Comparison of ENCODE assay signal across 23 cellular contexts in genomic region chr16:84565669-84566495, GRCh38. TPM values are rescaled to one million over a fixed set of nuclear protein-coding genes. Genes with fewer than 3 reads are reported as not detected.
DNase-seq lines count a peak whose midpoint lies in the region; ATAC-seq, FAIRE-seq and TF ChIP-seq lines count a peak whose summit lies in the region.
"Had no signal": no experiment of that assay in that cellular context is flagged by ENCODE, and none has a peak within 500 bp of the region (broad histone marks: within the 10 kb centered on the region; RNA-seq: fewer than 3 reads in every experiment).

No MANE protein-coding gene starts in this region.

- peaks cover 5% of the 10 kb centered on the region; the same call in 2 of the 3 replicates for H3K9me3 ChIP-seq in GM12878 (replicated peaks; ENCODE audit: control insufficient read depth, insufficient read depth, low read length)
- H3K9me3 ChIP-seq in neutrophil, result no peaks in the 10 kb centered on the region
- H3K9me3 ChIP-seq: gastrocnemius medialis, testis had no signal

- ATAC-seq in activated CD8-positive, alpha-beta T cell treated with anti-CD3 and anti-CD28 coated beads, Interleukin-2, amount 10 ng/mL, durations not matched to agents 7 days and 5 days, result no peak
- no peak for ATAC-seq in activated CD8-positive, alpha-beta T cell treated with anti-CD3 and anti-CD28 coated beads for 36 hours
- no peak for ATAC-seq in GM12878
- ATAC-seq: activated T-cell treated with anti-CD3 and anti-CD28 coated beads, Interleukin-2, amount 50 U/mL, for 4 hours; esophagus mucosa; gastrocnemius medialis had no signal

- peaks cover 20% of the 10 kb centered on the region for H3K79me2 ChIP-seq in GM12878 (ENCODE audit: control insufficient read depth, insufficient read depth, low read length)

- TF ChIP-seq RAD21 in GM12878 (IDR thresholded peaks at IDR 0.05; ENCODE audit: insufficient read depth, low read depth, low read length), result no peak

- no peak overlapping the region for H3K4me3 ChIP-seq in GM12878
- no peak overlapping the region for H3K4me3 ChIP-seq in neutrophil (ENCODE audit: low read depth in 1 of 2, low read length in 1 of 2)
- H3K4me3 ChIP-seq: gastrocnemius medialis, smooth muscle cell, testis had no signal

- SMC1A ChIA-PET in GM12878 (lab: Charles Lee; ENCODE audit: uncharacterized antibody, unreplicated experiment), result interaction anchor here (1.0 to 1.2 kb wide), 3 partner anchors 9 to 55 kb away, joined by 3 to 5 read pairs (median 5); no protein-coding TSS in a partner anchor

- 85% methylated on average over 22 of the region's 22 CpGs for WGBS in GM12878 (ENCODE audit: insufficient coverage, insufficient replicate concordance, low lambda C conversion rate, missing lambda C conversion rate)

- 0 out of 2 replicates have a peak, but pooled peaks have one; percentile 15 for TF ChIP-seq POLR2A in GM12878 (IDR thresholded peaks at IDR 0.05; ENCODE audit: low read depth, low read length)

- no peak overlapping the region for H2AFZ ChIP-seq in GM12878 (ENCODE audit: control insufficient read depth, low read depth, low read length)

- no peak overlapping the region for H3K9ac ChIP-seq in GM12878 (ENCODE audit: control insufficient read depth, insufficient read depth, low read length)

- H4K20me1 ChIP-seq in GM12878 (ENCODE audit: control insufficient read depth, insufficient read depth), result no peaks in the 10 kb centered on the region

- intact Hi-C loops in activated CD8-positive, alpha-beta T cell treated with anti-CD3 and anti-CD28 coated beads for 36 hours (cut with micrococcal nuclease), result no loop called here
- intact Hi-C loops in GM12878 (cut with micrococcal nuclease; ENCODE audit: unreplicated experiment), result no loop called here

- RAD21 ChIA-PET in GM12878 (lab: Charles Lee; ENCODE audit: unreplicated experiment), result interaction anchor here (0.7 to 1.6 kb wide), 4 partner anchors 13 to 115 kb away, joined by 3 to 6 read pairs (median 4); no protein-coding TSS in a partner anchor

- peaks cover 87% of the 10 kb centered on the region for H3K36me3 Mint-ChIP-seq in activated CD8-positive, alpha-beta T cell treated with anti-CD3 and anti-CD28 coated beads, Interleukin-2, amount 10 ng/mL, durations not matched to agents 7 days and 5 days (ENCODE audit: low read depth)
- H3K36me3 Mint-ChIP-seq in activated CD8-positive, alpha-beta T cell treated with anti-CD3 and anti-CD28 coated beads for 36 hours (ENCODE audit: low read depth), result peaks cover 68% of the 10 kb centered on the region
- H3K36me3 Mint-ChIP-seq in HFFc6 (ENCODE audit: low read depth), result peaks cover 59% of the 10 kb centered on the region

- CTCF ChIA-PET in activated CD8-positive, alpha-beta T cell treated with anti-CD3 and anti-CD28 coated beads, Interleukin-2, amount 10 ng/mL, durations not matched to agents 7 days and 5 days (lab: Charles Lee), result interaction anchor here (1.3 kb wide), 1 partner anchor 57 kb away, joined by 3 read pairs; no protein-coding TSS in a partner anchor
- CTCF ChIA-PET in activated CD8-positive, alpha-beta T cell treated with anti-CD3 and anti-CD28 coated beads for 36 hours (lab: Charles Lee), result interaction anchor here (2.1 kb wide), 1 partner anchor 12 kb away, joined by 4 read pairs; no protein-coding TSS in a partner anchor
- CTCF ChIA-PET in GM12878 (lab: Yijun Ruan, JAX), result interaction anchor here (0.8 kb wide), 1 partner anchor 53 kb away, joined by 4 read pairs; no protein-coding TSS in a partner anchor

- peak overlapping the region; percentile 7 for H3K27ac Mint-ChIP-seq in activated CD8-positive, alpha-beta T cell treated with anti-CD3 and anti-CD28 coated beads, Interleukin-2, amount 10 ng/mL, durations not matched to agents 7 days and 5 days
- no peak overlapping the region for H3K27ac Mint-ChIP-seq in activated CD8-positive, alpha-beta T cell treated with anti-CD3 and anti-CD28 coated beads for 36 hours
- peak overlapping the region; percentile 29; the same call in 1 of the 2 replicates for H3K27ac Mint-ChIP-seq in HFFc6

- TF ChIP-seq CTCF in activated CD8-positive, alpha-beta T cell treated with anti-CD3 and anti-CD28 coated beads for 36 hours (IDR thresholded peaks at IDR 0.05), result no peak
- TF ChIP-seq CTCF in HFFc6 (IDR thresholded peaks at IDR 0.05) (no peak), GM12878 (IDR thresholded peaks at IDR 0.05 in 2 of 3, conservative IDR thresholded peaks at IDR 0.05 in 1 of 3; ENCODE audit: control insufficient read depth in 2 of 3, extremely low read depth in 1 of 3, insufficient read depth in 1 of 3, low read depth in 3 of 3, low read length in 3 of 3) (no peak), neutrophil (IDR thresholded peaks at IDR 0.05) (no peak)

- no peak overlapping the region for H3K4me3 Mint-ChIP-seq in activated CD8-positive, alpha-beta T cell treated with anti-CD3 and anti-CD28 coated beads, Interleukin-2, amount 10 ng/mL, durations not matched to agents 7 days and 5 days
- H3K4me3 Mint-ChIP-seq in activated CD8-positive, alpha-beta T cell treated with anti-CD3 and anti-CD28 coated beads for 36 hours, result no peak overlapping the region
- H3K4me3 Mint-ChIP-seq in HFFc6, result no peak overlapping the region
- H3K4me3 Mint-ChIP-seq: activated T-cell treated with anti-CD3 and anti-CD28 coated beads, Interleukin-2, amount 50 U/mL, for 4 hours; IgD-negative memory B cell had no signal

- no peaks in the 10 kb centered on the region for H3K27me3 ChIP-seq in GM12878 (replicated peaks in 1 of 2; ENCODE audit: control insufficient read depth in 2 of 2, insufficient read depth in 2 of 2, low read length in 1 of 2)
- H3K27me3 ChIP-seq in neutrophil, result no peaks in the 10 kb centered on the region
- H3K27me3 ChIP-seq: gastrocnemius medialis, testis had no signal

- no peak for FAIRE-seq in GM12878 (lab: Jason Lieb, UNC)
- FAIRE-seq: TTC549 had no signal

- no peaks in the 10 kb centered on the region for H3K9me3 Mint-ChIP-seq in activated CD8-positive, alpha-beta T cell treated with anti-CD3 and anti-CD28 coated beads, Interleukin-2, amount 10 ng/mL, durations not matched to agents 7 days and 5 days (ENCODE audit: insufficient read depth)
- peaks cover 4% of the 10 kb centered on the region for H3K9me3 Mint-ChIP-seq in activated CD8-positive, alpha-beta T cell treated with anti-CD3 and anti-CD28 coated beads for 36 hours
- H3K9me3 Mint-ChIP-seq in HFFc6, result peaks cover 15% of the 10 kb centered on the region

- TSS peak; percentile 90 for BruUV-seq in GM12878 (replicated peaks; lab: Mats Ljungman, UMichigan)

- DNase-seq in activated CD8-positive, alpha-beta T cell treated with anti-CD3 and anti-CD28 coated beads, Interleukin-2, amount 10 ng/mL, durations not matched to agents 7 days and 5 days, result no peak
- no peak for DNase-seq in activated CD8-positive, alpha-beta T cell treated with anti-CD3 and anti-CD28 coated beads for 36 hours
- DNase-seq in HFFc6 (no peak), GM12878 (ENCODE audit: low read depth, low spot score) (no peak), GF-D8 (lab: John Stamatoyannopoulos, UW) (no peak), OCI-M2 (lab: John Stamatoyannopoulos, UW; ENCODE audit: unreplicated experiment) (no peak), SW 1271 (lab: John Stamatoyannopoulos, UW) (no peak)
- DNase-seq: ACHN; activated CD4-positive, alpha-beta T cell treated with anti-CD3 and anti-CD28 coated beads, Interleukin-2, amount 50 U/mL, for 1 hour; activated T-cell treated with anti-CD3 and anti-CD28 coated beads, Interleukin-2, amount 50 U/mL, for 4 hours; amniotic stem cell; DMS53; gastrocnemius medialis; MM.1S; NCI-H187 treated with DMSO at 0.1 percent for 48 hours; stimulated activated CD4-positive, alpha-beta T cell treated with anti-CD3 and anti-CD28 coated beads, Interleukin-4, amount 100 ng/mL, for 4 hours; testis had no signal

- TF ChIP-seq EP300 in GM12878 (IDR thresholded peaks at IDR 0.05; ENCODE audit: borderline replicate concordance in 1 of 2, control insufficient read depth in 1 of 2, low read depth in 2 of 2, low read length in 2 of 2), result no peak

- no peak overlapping the region for H3K4me2 ChIP-seq in GM12878 (ENCODE audit: control insufficient read depth, insufficient read depth)
- H3K4me2 ChIP-seq: smooth muscle cell had no signal

- H3K27ac ChIP-seq in GM12878 (ENCODE audit: control insufficient read depth, insufficient read depth) (no peak overlapping the region), neutrophil (peak overlapping the region; percentile 10)
- H3K27ac ChIP-seq: C4-2B, gastrocnemius medialis, testis had no signal

- H3K36me3 ChIP-seq in GM12878 (ENCODE audit: control insufficient read depth in 2 of 2, insufficient read depth in 2 of 2, low read length in 1 of 2), result peaks cover 36 to 43% of the 10 kb centered on the region in 2 experiments
- peaks cover 74% of the 10 kb centered on the region for H3K36me3 ChIP-seq in neutrophil
- H3K36me3 ChIP-seq: gastrocnemius medialis had no signal

- peaks cover 34% of the 10 kb centered on the region for H3K4me1 Mint-ChIP-seq in activated CD8-positive, alpha-beta T cell treated with anti-CD3 and anti-CD28 coated beads, Interleukin-2, amount 10 ng/mL, durations not matched to agents 7 days and 5 days (ENCODE audit: low read depth)
- peaks cover 21% of the 10 kb centered on the region for H3K4me1 Mint-ChIP-seq in activated CD8-positive, alpha-beta T cell treated with anti-CD3 and anti-CD28 coated beads for 36 hours (ENCODE audit: low read depth)
- peaks cover 19% of the 10 kb centered on the region for H3K4me1 Mint-ChIP-seq in HFFc6 (ENCODE audit: low read depth)

- in situ Hi-C loops in GM12878 (cut with MboI), result no loop called here

- H3K4me1 ChIP-seq in GM12878 (ENCODE audit: control insufficient read depth, insufficient read depth, low read length) (peaks cover 28% of the 10 kb centered on the region), neutrophil (ENCODE audit: control insufficient read depth in 1 of 2, insufficient read depth in 1 of 2, low read depth in 1 of 2, low read length in 1 of 2) (peaks cover 25 to 28% of the 10 kb centered on the region in 2 experiments)
- H3K4me1 ChIP-seq: gastrocnemius medialis, testis had no signal

- POLR2A ChIA-PET in activated CD8-positive, alpha-beta T cell treated with anti-CD3 and anti-CD28 coated beads, Interleukin-2, amount 10 ng/mL, durations not matched to agents 7 days and 5 days (lab: Charles Lee), result interaction anchor here (1.0 kb wide), 2 partner anchors 11 to 40 kb away, joined by 3 read pairs; no protein-coding TSS in a partner anchor
- POLR2A ChIA-PET in activated CD8-positive, alpha-beta T cell treated with anti-CD3 and anti-CD28 coated beads for 36 hours (lab: Charles Lee), result interaction anchor here (1.1 to 1.4 kb wide), 2 partner anchors 35 to 43 kb away, joined by 3 read pairs; no protein-coding TSS in a partner anchor
- POLR2A ChIA-PET in GM12878 (lab: Charles Lee), result interaction anchor here (0.6 to 1.2 kb wide), 3 partner anchors 27 to 35 kb away, joined by 3 to 5 read pairs (median 3); no protein-coding TSS in a partner anchor

- H3K27me3 Mint-ChIP-seq in activated CD8-positive, alpha-beta T cell treated with anti-CD3 and anti-CD28 coated beads, Interleukin-2, amount 10 ng/mL, durations not matched to agents 7 days and 5 days (ENCODE audit: low read depth), result no peaks in the 10 kb centered on the region
- no peaks in the 10 kb centered on the region for H3K27me3 Mint-ChIP-seq in activated CD8-positive, alpha-beta T cell treated with anti-CD3 and anti-CD28 coated beads for 36 hours
- peaks cover 10% of the 10 kb centered on the region for H3K27me3 Mint-ChIP-seq in HFFc6 (ENCODE audit: insufficient read depth)
- H3K27me3 Mint-ChIP-seq: IgD-negative memory B cell had no signal

RNA-seq across cellular contexts. Expression of gene COTL1, which starts 52.0 kb away (rescaled TPM):
- 100 to 1,000 TPM; 837 to 887 TPM for total RNA-seq in activated CD8-positive, alpha-beta T cell treated with anti-CD3 and anti-CD28 coated beads, Interleukin-2, amount 10 ng/mL, durations not matched to agents 7 days and 5 days
- 100 to 1,000 TPM; 664 to 677 TPM for total RNA-seq in activated CD8-positive, alpha-beta T cell treated with anti-CD3 and anti-CD28 coated beads for 36 hours
- total RNA-seq in HFFc6 (2021; fragmentation: NEBNext Ultra II Directional; extraction: Animal tissue kit (Norgen Biotek cat#: 25700)), result 100 to 1,000 TPM; 580 to 681 (median 632) TPM
- total RNA-seq in GM12878 (2013; cell fraction: nucleolus; rRNA removed), result 94.3 and 106 TPM in 2 replicates
- 417 and 464 TPM in 2 replicates for total RNA-seq in GM12878 (2014; rRNA removed)
- total RNA-seq in GM12878 (2014; rRNA removed; fragmentation: Illumina TruSeq; extraction: Trizol), result 241 and 279 TPM in 2 replicates
- 675 and 688 TPM in 2 replicates for total RNA-seq in GM12878 (2021)
- polyA plus RNA-seq in GM12878 (2011; ENCODE audit: low read depth), result 255 TPM
- 136 and 205 TPM in 2 replicates for polyA plus RNA-seq in GM12878 (2011; rRNA removed)
- polyA plus RNA-seq in GM12878 (2011; cell fraction: cytosol; rRNA removed), result 261 and 288 TPM in 2 replicates
- 174 and 206 TPM in 2 replicates for polyA plus RNA-seq in GM12878 (2011; cell fraction: nucleus; rRNA removed)
- polyA plus RNA-seq in GM12878 (2012), result 331 and 436 TPM in 2 replicates
- 257 and 493 TPM in 2 replicates for polyA plus RNA-seq in GM12878 (2014; fragmentation: Illumina TruSeq; extraction: Trizol)
- polyA plus RNA-seq in GM12878 (2014; fragmentation: Nextera tagmentation; extraction: Ambion mirVana), result 100 to 1,000 TPM; 140 to 235 TPM
- 382 and 423 TPM in 2 replicates for polyA plus RNA-seq in GM12878 (2014; rRNA removed)
- polyA plus RNA-seq in GM12878 (2016; fragmentation: Nextera tagmentation; extraction: Ambion mirVana), result 100 to 1,000 TPM; 146 to 894 TPM
- polyA minus RNA-seq in GM12878 (2011; rRNA and poly(A)+ RNA removed), result 103 and 174 TPM in 2 replicates
- polyA minus RNA-seq in GM12878 (2011; cell fraction: cytosol; rRNA and poly(A)+ RNA removed), result 77.1 and 81.1 TPM in 2 replicates
- polyA minus RNA-seq in GM12878 (2011; cell fraction: nucleus; rRNA and poly(A)+ RNA removed), result 78.5 and 132 TPM in 2 replicates
